In genomic region chr15:58517252-58517681, GRCh38 we compare ENCODE assay signal across 1 cellular context.
TF ChIP-seq lines count a peak whose summit lies in the region.

No MANE protein-coding gene starts in this region.

TF ChIP-seq in WTC11, 78 proteins besides CTCF, POLR2A, EP300 and RAD21 (continued from another document):
- TF ChIP-seq GRHL2 (CRISPR knock-in tag; IDR thresholded peaks at IDR 0.05; ENCODE audit: insufficient replicate concordance, severe bottlenecking): no peak
- TF ChIP-seq NFE2L1 (CRISPR knock-in tag; IDR thresholded peaks at IDR 0.05): no peak
